Comparison of ENCODE assay signal across 8 cellular contexts in the genomic region with DNA sequence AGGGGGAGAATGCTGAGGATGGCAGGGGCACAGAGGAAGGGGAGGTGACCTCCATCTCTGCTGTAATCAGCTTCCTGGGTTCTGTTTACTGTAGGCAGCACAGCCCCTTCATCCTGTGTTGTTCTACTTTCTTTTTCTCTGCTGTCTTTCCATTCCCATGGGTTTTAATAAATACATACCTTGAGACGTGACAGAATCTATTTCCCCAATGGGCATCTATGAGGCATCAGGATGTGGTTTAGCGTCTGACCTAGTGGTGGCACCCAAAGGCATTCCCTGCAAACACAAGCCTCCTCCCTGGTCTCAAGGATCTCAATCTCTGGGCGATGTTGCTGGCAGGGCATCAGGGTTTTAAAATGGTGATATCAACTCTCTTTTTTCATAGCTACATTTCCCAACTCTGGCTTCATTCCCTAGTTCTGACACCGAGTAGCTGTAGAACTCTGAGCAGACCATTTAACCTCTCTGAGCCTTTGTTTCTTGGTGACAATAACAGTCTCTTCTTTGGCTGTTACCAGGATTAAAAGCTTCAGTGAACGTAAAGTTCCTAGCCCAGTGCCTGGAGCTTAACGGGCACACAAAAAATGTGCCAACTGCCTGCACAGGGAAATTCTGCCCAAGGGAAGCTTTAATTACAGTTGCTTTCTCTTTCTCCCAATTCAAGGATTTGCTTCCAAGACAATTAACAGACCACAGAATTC.
DNase-seq lines count a peak whose midpoint lies in the region; ATAC-seq, FAIRE-seq and TF ChIP-seq lines count a peak whose summit lies in the region.

No MANE protein-coding gene starts in this region.

- H3K9me3 ChIP-seq in HepG2 (ENCODE audit: low read length), result no peaks in the 10 kb centered on the region

- H3K27me3 Mint-ChIP-seq in CD14-positive monocyte (ENCODE audit: low read depth in 3 of 3), result peaks cover 6 to 13% (median 11%) of the 10 kb centered on the region in 3 donors
- no peaks in the 10 kb centered on the region for H3K27me3 Mint-ChIP-seq in activated naive CD8-positive, alpha-beta T cell treated with anti-CD3 and anti-CD28 coated beads, Interleukin-2, amount 50 U/mL, for 24 hours

- peak overlapping the region in 4 of 7 donors; percentile 2 to 53 (median 30) for H3K27ac Mint-ChIP-seq in CD14-positive monocyte
- peak overlapping the region; percentile 73 for H3K27ac Mint-ChIP-seq in activated naive CD8-positive, alpha-beta T cell treated with anti-CD3 and anti-CD28 coated beads, Interleukin-2, amount 50 U/mL, for 24 hours

- peak overlapping the region in 1 of 2 donors; percentile 13 for H3K4me3 Mint-ChIP-seq in CD14-positive monocyte
- H3K4me3 Mint-ChIP-seq in activated naive CD8-positive, alpha-beta T cell treated with anti-CD3 and anti-CD28 coated beads, Interleukin-2, amount 50 U/mL, for 24 hours, result peak overlapping the region; percentile 27

- TF ChIP-seq POLR2A in HepG2 (IDR thresholded peaks at IDR 0.05; ENCODE audit: insufficient read depth in 1 of 2, low read depth in 2 of 2, low read length in 2 of 2), result no peak

- ATAC-seq in HG03432 (IDR thresholded peaks at IDR 0.05; ENCODE audit: unreplicated experiment), result peak; percentile 65
- peak; percentile 67 for ATAC-seq in activated naive CD8-positive, alpha-beta T cell treated with anti-CD3 and anti-CD28 coated beads, Interleukin-2, amount 50 U/mL, for 24 hours
- no peak for ATAC-seq in HepG2
- no peak for ATAC-seq in HG02852 (IDR thresholded peaks at IDR 0.05; ENCODE audit: unreplicated experiment)
- ATAC-seq in GM19463 (IDR thresholded peaks at IDR 0.05; ENCODE audit: unreplicated experiment), result no peak
- no peak for ATAC-seq in GM21723 (IDR thresholded peaks at IDR 0.05; ENCODE audit: unreplicated experiment)

- DNase-seq in CD14-positive monocyte (ENCODE audit: low spot score) (no peak), HepG2 (ENCODE audit: low spot score) (no peak), NCI-H1048 (lab: John Stamatoyannopoulos, UW) (no peak)
- DNase-seq in activated naive CD8-positive, alpha-beta T cell treated with anti-CD3 and anti-CD28 coated beads, Interleukin-2, amount 50 U/mL, for 24 hours, result no peak

- WGBS in HepG2 (ENCODE audit: low lambda C conversion rate), result 27% methylated on average over 6 of the region's 6 CpGs

- H3K27me3 ChIP-seq in HepG2 (ENCODE audit: control insufficient read depth in 1 of 2, insufficient read depth in 2 of 2, low read length in 2 of 2), result no peaks in the 10 kb centered on the region; a peak in 1 of 5 replicates

- TF ChIP-seq CTCF in CD14-positive monocyte (IDR thresholded peaks at IDR 0.05), result no peak
- TF ChIP-seq CTCF in HepG2 (CRISPR knock-in tag; IDR thresholded peaks at IDR 0.05), result no peak

- POLR2A ChIA-PET in HepG2 (lab: Yijun Ruan, JAX), result interaction anchor here (0.6 kb wide), 1 partner anchor 729 kb away, joined by 3 read pairs; no protein-coding TSS in a partner anchor

- peaks cover 2 to 5% of the 10 kb centered on the region in 2 donors for H3K36me3 Mint-ChIP-seq in CD14-positive monocyte
- no peaks in the 10 kb centered on the region for H3K36me3 Mint-ChIP-seq in activated naive CD8-positive, alpha-beta T cell treated with anti-CD3 and anti-CD28 coated beads, Interleukin-2, amount 50 U/mL, for 24 hours (ENCODE audit: low read depth)

- intact Hi-C loops in CD14-positive monocyte (cut with micrococcal nuclease), result no loop called here
- intact Hi-C loops in HepG2 (cut with micrococcal nuclease; ENCODE audit: unreplicated experiment), result no loop called here

- no peaks in the 10 kb centered on the region for H3K36me3 ChIP-seq in HepG2 (replicated peaks in 1 of 2; ENCODE audit: control insufficient read depth in 1 of 2, insufficient read depth in 2 of 2, low read length in 2 of 2)

- peaks cover 18% of the 10 kb centered on the region for H3K4me1 Mint-ChIP-seq in CD14-positive monocyte
- peaks cover 26% of the 10 kb centered on the region for H3K4me1 Mint-ChIP-seq in activated naive CD8-positive, alpha-beta T cell treated with anti-CD3 and anti-CD28 coated beads, Interleukin-2, amount 50 U/mL, for 24 hours

- no peaks in the 10 kb centered on the region for H3K9me3 Mint-ChIP-seq in CD14-positive monocyte
- no peaks in the 10 kb centered on the region for H3K9me3 Mint-ChIP-seq in activated naive CD8-positive, alpha-beta T cell treated with anti-CD3 and anti-CD28 coated beads, Interleukin-2, amount 50 U/mL, for 24 hours

- FAIRE-seq in HepG2 (lab: Jason Lieb, UNC), result no peak

- no peak for TF ChIP-seq RAD21 in HepG2 (CRISPR knock-in tag; IDR thresholded peaks at IDR 0.05)

- no peaks in the 10 kb centered on the region for H3K79me2 ChIP-seq in HepG2 (ENCODE audit: insufficient read depth, low read length)

- peak overlapping the region in 1 of 3 experiments; percentile 29; a peak in 1 of 6 replicates for H3K4me3 ChIP-seq in HepG2 (replicated peaks in 1 of 3; ENCODE audit: insufficient read depth in 1 of 3, low read depth in 2 of 3, low read length in 3 of 3)

- peaks cover 54% of the 10 kb centered on the region for H3K4me1 ChIP-seq in HepG2 (ENCODE audit: insufficient read depth, low read length)

- no peaks in the 10 kb centered on the region for H4K20me1 ChIP-seq in HepG2 (ENCODE audit: insufficient read depth, low read length)

- no peak for TF ChIP-seq EP300 in HepG2 (IDR thresholded peaks at IDR 0.05; ENCODE audit: low read depth in 2 of 2, low read length in 2 of 2)
- TF ChIP-seq EP300 in HepG2 (CRISPR knock-in tag; IDR thresholded peaks at IDR 0.05; ENCODE audit: borderline replicate concordance), result no peak

- H2AFZ ChIP-seq in HepG2 (ENCODE audit: low read length), result no peak overlapping the region

- CTCF ChIA-PET in HepG2 (lab: Yijun Ruan, JAX; ENCODE audit: low intra/inter-chr PET ratio, low total read pairs), result no interaction called here

- in situ Hi-C loops in HepG2 (cut with HindIII; ENCODE audit: extremely low pct_ligation_motif_present, low pct_unique_long_range_greater_than_20kb), result loop anchor here (5.0 kb wide), 1 partner anchor 119 kb away; no protein-coding TSS in a partner anchor

- H3K9ac ChIP-seq in HepG2 (ENCODE audit: insufficient read depth, low read depth, low read length), result no peak overlapping the region

- H3K4me2 ChIP-seq in HepG2 (ENCODE audit: low read depth, low read length), result peak overlapping the region; percentile 62

- no TSS peak for BruUV-seq in HepG2 (replicated peaks; lab: Mats Ljungman, UMichigan)

- H3K27ac ChIP-seq in HepG2 (ENCODE audit: extremely low read length, insufficient read depth, low read length), result no peak overlapping the region

TF ChIP-seq in HepG2, 621 proteins besides CTCF, POLR2A, EP300 and RAD21 (continues in another document):
- TF ChIP-seq ESRRA (CRISPR knock-in tag; IDR thresholded peaks at IDR 0.05; ENCODE audit: low read depth) (no peak), NFIC (IDR thresholded peaks at IDR 0.05; ENCODE audit: low read length) (no peak), ZFP37 (CRISPR knock-in tag; IDR thresholded peaks at IDR 0.05; ENCODE audit: borderline replicate concordance) (no peak), ZBTB25 (CRISPR knock-in tag; IDR thresholded peaks at IDR 0.05) (no peak), FOXO1 (CRISPR knock-in tag; IDR thresholded peaks at IDR 0.05) (no peak), ZNF777 (CRISPR knock-in tag; IDR thresholded peaks at IDR 0.05) (no peak), KDM4B (CRISPR knock-in tag; IDR thresholded peaks at IDR 0.05) (no peak), ZSCAN21 (CRISPR knock-in tag; IDR thresholded peaks at IDR 0.05; ENCODE audit: borderline replicate concordance) (no peak), ELF3 (CRISPR knock-in tag; IDR thresholded peaks at IDR 0.05) (no peak), RBFOX2 (IDR thresholded peaks at IDR 0.05; ENCODE audit: low read depth, low read length) (no peak), ZNF609 (CRISPR knock-in tag; IDR thresholded peaks at IDR 0.05; ENCODE audit: borderline replicate concordance) (no peak), ZNF326 (CRISPR knock-in tag; IDR thresholded peaks at IDR 0.05; ENCODE audit: borderline replicate concordance) (no peak)

Comparison
In these comparisons a context has a peak if more than half of its experiments do, and no peak if none do; other contexts are left out.
1. ATAC-seq: peak in HG03432 (single experiment) and activated naive CD8-positive, alpha-beta T cell treated with anti-CD3 and anti-CD28 coated beads, Interleukin-2, amount 50 U/mL, for 24 hours (single experiment); none in HepG2 (single experiment), HG02852 (single experiment), GM19463 (single experiment) and GM21723 (single experiment).